8 cellular contexts compared by ENCODE assay signal in the genomic region with DNA sequence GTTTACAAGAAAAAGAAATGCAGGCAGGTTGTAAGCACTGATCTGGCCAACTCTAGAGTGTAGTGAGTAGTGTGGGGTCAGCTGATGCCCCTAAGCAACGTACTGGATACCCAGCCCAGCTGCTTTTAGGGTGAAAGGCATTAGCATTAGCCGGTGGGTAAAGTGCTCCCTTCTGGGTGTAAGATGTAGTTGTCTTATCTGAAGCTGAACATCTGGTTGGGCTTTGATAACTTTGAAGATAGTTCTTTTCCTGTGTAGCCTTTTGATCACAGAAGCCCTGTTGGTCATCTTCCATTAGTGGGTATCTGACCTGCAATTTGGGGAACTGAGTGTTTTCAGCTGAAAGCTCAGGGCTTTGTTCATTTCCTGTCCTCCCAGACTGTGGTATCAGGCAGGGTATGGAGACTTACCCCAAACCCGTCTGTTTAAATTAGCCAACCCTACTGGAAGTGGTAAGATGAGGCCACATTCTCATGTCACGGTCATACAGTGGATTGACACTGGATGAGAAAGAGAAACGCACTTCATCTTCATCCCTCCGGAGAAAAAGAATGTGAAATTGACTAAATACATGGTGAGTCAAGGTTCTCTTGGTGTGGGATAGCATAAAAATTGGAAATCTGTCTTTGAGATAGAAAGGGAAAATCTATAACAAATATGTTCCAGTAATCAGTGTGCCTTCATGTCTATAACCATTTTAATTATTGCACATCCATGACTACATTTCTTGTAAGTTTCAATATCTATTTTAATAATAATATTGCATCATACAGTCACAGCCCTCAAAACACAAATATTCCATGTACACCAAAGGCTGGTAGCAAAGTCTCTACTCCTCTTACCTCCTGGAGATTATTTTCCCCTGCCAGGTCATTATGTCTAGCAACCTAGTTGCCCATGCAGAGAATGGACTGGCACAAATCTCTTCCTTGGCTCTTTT. TPM values are rescaled to one million over a fixed set of nuclear protein-coding genes. Genes with fewer than 3 reads are reported as not detected.
A peak's percentile ranks its signal among the peaks of the same experiment; 100 is the strongest.
DNase-seq lines count a peak whose midpoint lies in the region; ATAC-seq and TF ChIP-seq lines count a peak whose summit lies in the region.

No MANE protein-coding gene starts in this region.

- H3K4me1 ChIP-seq in gastrocnemius medialis, result no peaks in the 10 kb centered on the region

- H3K27me3 ChIP-seq in gastrocnemius medialis, result no peaks in the 10 kb centered on the region

- TF ChIP-seq POLR2A in Raji (IDR thresholded peaks at IDR 0.05; ENCODE audit: insufficient read depth, low read depth, low read length), result peak; percentile 27; the same call in 1 of the 2 replicates
- TF ChIP-seq POLR2A in gastrocnemius medialis (IDR thresholded peaks at IDR 0.05), result no peak

- H3K4me1 Mint-ChIP-seq in activated T-cell treated with anti-CD3 and anti-CD28 coated beads, Interleukin-2, amount 50 U/mL, for 4 hours (ENCODE audit: low read depth), result peaks cover 68% of the 10 kb centered on the region

- H3K27me3 Mint-ChIP-seq in activated T-cell treated with anti-CD3 and anti-CD28 coated beads, Interleukin-2, amount 50 U/mL, for 4 hours (ENCODE audit: low read depth), result no peaks in the 10 kb centered on the region

- intact Hi-C loops in left colon (cut with DNase I, micrococcal nuclease) (no loop called here), gastrocnemius medialis (cut with DNase I; ENCODE audit: low total_unique reads) (no loop called here)

- H3K4me3 ChIP-seq in gastrocnemius medialis, result no peak overlapping the region

- peaks cover 66% of the 10 kb centered on the region for H3K36me3 Mint-ChIP-seq in activated T-cell treated with anti-CD3 and anti-CD28 coated beads, Interleukin-2, amount 50 U/mL, for 4 hours (ENCODE audit: insufficient read depth)

- TF ChIP-seq CTCF in gastrocnemius medialis (IDR thresholded peaks at IDR 0.05 in 4 of 5, conservative IDR thresholded peaks at IDR 0.05 in 1 of 5), result no peak

- in situ Hi-C loops in gastrocnemius medialis (cut with MboI; ENCODE audit: low sequenced_read_pairs in 4 of 4), result no loop called here

- H3K4me3 Mint-ChIP-seq in activated T-cell treated with anti-CD3 and anti-CD28 coated beads, Interleukin-2, amount 50 U/mL, for 4 hours, result peak overlapping the region; percentile 100

- no peaks in the 10 kb centered on the region for H3K9me3 Mint-ChIP-seq in activated T-cell treated with anti-CD3 and anti-CD28 coated beads, Interleukin-2, amount 50 U/mL, for 4 hours

- no peaks in the 10 kb centered on the region for H3K9me3 ChIP-seq in gastrocnemius medialis

- peak; percentile 67 to 74 for ATAC-seq in activated T-cell treated with anti-CD3 and anti-CD28 coated beads, Interleukin-2, amount 50 U/mL, for 4 hours
- ATAC-seq in HG02973 (IDR thresholded peaks at IDR 0.05; ENCODE audit: unreplicated experiment) (peak; percentile 48), left colon (peak; percentile 37), gastrocnemius medialis (no peak)

- H3K36me3 ChIP-seq in gastrocnemius medialis, result no peaks in the 10 kb centered on the region

- DNase-seq in activated T-cell treated with anti-CD3 and anti-CD28 coated beads, Interleukin-2, amount 50 U/mL, for 4 hours, result no peak
- no peak for DNase-seq in activated T-cell treated with anti-CD3 and anti-CD28 coated beads, Interleukin-2, amount 50 U/mL, for 1 hour
- DNase-seq in left colon (no peak), DMS114 treated with DMSO at 0.1 percent for 48 hours (lab: John Stamatoyannopoulos, UW; ENCODE audit: unreplicated experiment) (no peak), gastrocnemius medialis (no peak), NCI-H2029 treated with DMSO at 0.1 percent for 48 hours (lab: John Stamatoyannopoulos, UW) (no peak)

- no peak overlapping the region for H3K27ac ChIP-seq in gastrocnemius medialis

RNA-seq across cellular contexts. Expression of gene RHOH, which starts 8.7 kb away (rescaled TPM):
- total RNA-seq in activated T-cell treated with anti-CD3 and anti-CD28 coated beads, Interleukin-2, amount 50 U/mL, for 4 hours, result 100 to 1,000 TPM; 164 to 204 (median 170) TPM
- 1 to 10 TPM; 2.8 to 4.2 TPM for total RNA-seq in left colon
- under 1 TPM in 1 of 4 donors, not detected in 3; 0.26 TPM for total RNA-seq in gastrocnemius medialis

Comparison
In these comparisons a context has a peak if more than half of its experiments do, and no peak if none do; other contexts are left out.
1. ATAC-seq: peak in activated T-cell treated with anti-CD3 and anti-CD28 coated beads, Interleukin-2, amount 50 U/mL, for 4 hours (2 of 2), HG02973 (single experiment) and left colon (single experiment); none in gastrocnemius medialis (0 of 2).
2. RNA of gene RHOH, which starts 8.7 kb away (total RNA-seq): 164 to 204 TPM in activated T-cell treated with anti-CD3 and anti-CD28 coated beads, Interleukin-2, amount 50 U/mL, for 4 hours; 2.8 to 4.2 TPM in left colon and 0.26 TPM in gastrocnemius medialis; every median in the first group is over 10 times any median in the second.